ENCODE assay signal across 8 cellular contexts in the genomic region with DNA sequence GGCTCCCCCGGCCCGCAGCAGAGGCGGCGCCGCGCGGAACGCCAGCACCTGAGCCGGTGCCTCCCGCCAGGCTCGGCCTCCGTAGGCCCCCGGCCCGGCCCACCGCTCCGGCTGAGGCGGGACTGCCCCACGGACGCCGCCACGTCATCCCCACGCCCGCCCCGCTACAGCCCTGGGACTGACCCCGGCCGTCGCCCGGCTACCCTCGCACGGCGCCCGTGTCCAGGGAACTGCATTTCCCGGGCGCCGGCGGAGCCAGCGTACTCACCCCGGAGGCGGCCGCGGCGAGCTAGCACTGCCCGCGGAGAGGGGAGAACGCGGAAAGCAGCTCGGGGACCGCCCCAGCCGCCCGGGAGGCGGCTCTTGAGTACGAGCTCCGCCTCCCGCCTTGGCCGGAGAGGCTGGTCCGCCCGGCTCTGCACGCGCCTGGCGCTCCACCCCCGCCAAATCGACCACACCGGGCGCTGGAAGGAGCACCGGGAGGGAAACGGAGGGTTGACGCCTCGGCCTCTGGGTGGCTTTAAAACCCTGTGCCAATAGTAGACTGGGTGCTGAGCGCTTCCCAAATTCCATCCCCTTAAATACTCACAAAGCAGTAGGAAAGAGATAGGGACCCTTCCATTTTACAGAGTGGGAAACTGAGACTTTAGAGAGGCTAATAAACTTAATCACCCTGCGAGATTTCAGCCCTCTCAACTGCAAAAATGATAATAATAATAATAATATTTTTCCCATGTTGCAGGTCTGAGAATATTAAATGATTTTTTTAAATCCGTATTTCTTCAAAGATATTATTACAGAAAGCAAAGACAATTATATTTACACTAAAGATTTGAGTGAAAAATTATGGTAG. TPM values are rescaled to one million over a fixed set of nuclear protein-coding genes. Genes with fewer than 3 reads are reported as not detected.
A peak's percentile ranks its signal among the peaks of the same experiment; 100 is the strongest.
DNase-seq lines count a peak whose midpoint lies in the region; ATAC-seq and TF ChIP-seq lines count a peak whose summit lies in the region.

A gene with protein sequence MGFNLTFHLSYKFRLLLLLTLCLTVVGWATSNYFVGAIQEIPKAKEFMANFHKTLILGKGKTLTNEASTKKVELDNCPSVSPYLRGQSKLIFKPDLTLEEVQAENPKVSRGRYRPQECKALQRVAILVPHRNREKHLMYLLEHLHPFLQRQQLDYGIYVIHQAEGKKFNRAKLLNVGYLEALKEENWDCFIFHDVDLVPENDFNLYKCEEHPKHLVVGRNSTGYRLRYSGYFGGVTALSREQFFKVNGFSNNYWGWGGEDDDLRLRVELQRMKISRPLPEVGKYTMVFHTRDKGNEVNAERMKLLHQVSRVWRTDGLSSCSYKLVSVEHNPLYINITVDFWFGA (minus strand): TSS at position 297 of the 853 bp plus-strand sequence. CDS start 10,779 bp downstream, outside the sequence.

- H3K9me3 ChIP-seq in spleen, result no peaks in the 10 kb centered on the region

- H3K4me3 ChIP-seq in AG09309 (ENCODE audit: control insufficient read depth, low read depth, low read length) (peak within 1 kb of the TSS; percentile 80), spleen (peak within 1 kb of the TSS; percentile 68 to 89 (median 73))

- TF ChIP-seq POLR2A in spleen (IDR thresholded peaks at IDR 0.05), result peak; percentile 31 to 89 (median 47)

- H3K27ac ChIP-seq in caudate nucleus (ENCODE audit: low read depth, low read length) (peak within 1 kb of the TSS; percentile 82), spleen (peak within 1 kb of the TSS; percentile 92 to 96 (median 94))

- CTCF ChIA-PET in WTC11 (lab: Charles Lee), result interaction anchor here (0.6 to 2.2 kb wide), 55 partner anchors 8 to 502 kb away, joined by 3 to 28 read pairs (median 5); a partner anchor contains a TSS

- TF ChIP-seq CTCF in AG09309 (IDR thresholded peaks at IDR 0.05; ENCODE audit: control insufficient read depth, insufficient read depth, low read depth, low read length, missing control alignments) (no peak), WTC11 (IDR thresholded peaks at IDR 0.05) (no peak), spleen (IDR thresholded peaks at IDR 0.05 in 8 of 11, conservative IDR thresholded peaks at IDR 0.05 in 3 of 11) (peak in 1 of 11 experiments; percentile 6)

- peaks cover 5% of the 10 kb centered on the region; the same call in 1 of the 2 replicates for H3K9me3 Mint-ChIP-seq in WTC11

- ATAC-seq in GM18909 (IDR thresholded peaks at IDR 0.05; ENCODE audit: poor library complexity, unreplicated experiment) (peak; percentile 89), HG03139 (IDR thresholded peaks at IDR 0.05; ENCODE audit: unreplicated experiment) (peak; percentile 90), WTC11 (peak; percentile 94)

- WGBS in spleen, 5 donors, result 2 to 3% (median 3%) methylated on average over 45 to 71 of the region's 71 CpGs

- POLR2A ChIA-PET in WTC11 (lab: Charles Lee), result interaction anchor here (0.6 to 1.8 kb wide), 8 partner anchors 30 to 148 kb away, joined by 3 to 8 read pairs (median 4); a partner anchor contains a TSS

- H3K27me3 ChIP-seq in spleen (replicated peaks in 1 of 7), result no peaks in the 10 kb centered on the region

- no peaks in the 10 kb centered on the region for H3K27me3 Mint-ChIP-seq in WTC11 (ENCODE audit: low read depth)

- intact Hi-C loops in spleen (cut with DNase I; ENCODE audit: low total_unique reads), result loop anchor here (5.0 kb wide), 1 partner anchor 359 kb away; no protein-coding TSS in a partner anchor

- H3K4me1 ChIP-seq in spleen, result peaks cover 23 to 56% (median 44%) of the 10 kb centered on the region in 6 donors

- peak within 1 kb of the TSS; percentile 91 for H3K27ac Mint-ChIP-seq in WTC11

- peaks cover 13% of the 10 kb centered on the region for H3K4me1 Mint-ChIP-seq in WTC11

- H3K36me3 ChIP-seq in spleen, result peaks cover 0 to 12% (median under 1%) of the 10 kb centered on the region in 6 donors

- peak within 1 kb of the TSS; percentile 85 for H3K4me3 Mint-ChIP-seq in WTC11

- DNase-seq in AG09309 (ENCODE audit: low read depth), result peak; percentile 35
- DNase-seq in NCI-H2227 treated with DMSO at 0.1 percent for 48 hours (lab: John Stamatoyannopoulos, UW), result peak; percentile 57
- peak; percentile 90 for DNase-seq in WTC11 (ENCODE audit: low spot score)
- DNase-seq in caudate nucleus (lab: John Stamatoyannopoulos, UW), result peak in 58 of 61 donors; percentile 16 to 86 (median 65)
- peak; percentile 89 for DNase-seq in iris pigment epithelial cell (ENCODE audit: low read depth)
- peak; percentile 97 for DNase-seq in spleen

- peaks cover 15% of the 10 kb centered on the region for H3K36me3 Mint-ChIP-seq in WTC11

TF ChIP-seq in WTC11, 78 proteins besides CTCF, POLR2A, EP300 and RAD21 (continues in another document):
- TF ChIP-seq, protein P1, sequence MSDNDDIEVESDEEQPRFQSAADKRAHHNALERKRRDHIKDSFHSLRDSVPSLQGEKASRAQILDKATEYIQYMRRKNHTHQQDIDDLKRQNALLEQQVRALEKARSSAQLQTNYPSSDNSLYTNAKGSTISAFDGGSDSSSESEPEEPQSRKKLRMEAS (CRISPR knock-in tag; IDR thresholded peaks at IDR 0.05), result peak; percentile 95
- TF ChIP-seq CREB1 (CRISPR knock-in tag; IDR thresholded peaks at IDR 0.05) (peak; percentile 76), RELA (CRISPR knock-in tag; IDR thresholded peaks at IDR 0.05; ENCODE audit: borderline replicate concordance) (no peak), ESRRA (CRISPR knock-in tag; IDR thresholded peaks at IDR 0.05; ENCODE audit: borderline replicate concordance) (peak; percentile 42; the same call in 1 of the 2 replicates), TEAD1 (CRISPR knock-in tag; IDR thresholded peaks at IDR 0.05) (0 out of 2 replicates have a peak, but pooled peaks have one; percentile 36), ZBTB21 (CRISPR knock-in tag; IDR thresholded peaks at IDR 0.05; ENCODE audit: borderline replicate concordance) (no peak; the same call in 1 of the 2 replicates), HMGA2 (CRISPR knock-in tag; IDR thresholded peaks at IDR 0.05) (peak; percentile 71), GTF2I (CRISPR knock-in tag; conservative IDR thresholded peaks at IDR 0.05) (peak; percentile 82), ZNF416 (CRISPR knock-in tag; IDR thresholded peaks at IDR 0.05) (peak; percentile 31; the same call in 1 of the 2 replicates), NR3C1 (CRISPR knock-in tag; conservative IDR thresholded peaks at IDR 0.05; ENCODE audit: low read depth) (0 out of 2 replicates have a peak, but pooled peaks have one; percentile 71), SP1 (CRISPR knock-in tag; conservative IDR thresholded peaks at IDR 0.05) (0 out of 2 replicates have a peak, but pooled peaks have one; percentile 31), SOX15 (CRISPR knock-in tag; IDR thresholded peaks at IDR 0.05) (no peak), JAZF1 (CRISPR knock-in tag; IDR thresholded peaks at IDR 0.05) (no peak), TCF7 (CRISPR knock-in tag; IDR thresholded peaks at IDR 0.05; ENCODE audit: low read depth) (no peak), ELF4 (CRISPR knock-in tag; IDR thresholded peaks at IDR 0.05; ENCODE audit: low read depth) (peak; percentile 52; the same call in 1 of the 2 replicates)
- TF ChIP-seq, protein P2, sequence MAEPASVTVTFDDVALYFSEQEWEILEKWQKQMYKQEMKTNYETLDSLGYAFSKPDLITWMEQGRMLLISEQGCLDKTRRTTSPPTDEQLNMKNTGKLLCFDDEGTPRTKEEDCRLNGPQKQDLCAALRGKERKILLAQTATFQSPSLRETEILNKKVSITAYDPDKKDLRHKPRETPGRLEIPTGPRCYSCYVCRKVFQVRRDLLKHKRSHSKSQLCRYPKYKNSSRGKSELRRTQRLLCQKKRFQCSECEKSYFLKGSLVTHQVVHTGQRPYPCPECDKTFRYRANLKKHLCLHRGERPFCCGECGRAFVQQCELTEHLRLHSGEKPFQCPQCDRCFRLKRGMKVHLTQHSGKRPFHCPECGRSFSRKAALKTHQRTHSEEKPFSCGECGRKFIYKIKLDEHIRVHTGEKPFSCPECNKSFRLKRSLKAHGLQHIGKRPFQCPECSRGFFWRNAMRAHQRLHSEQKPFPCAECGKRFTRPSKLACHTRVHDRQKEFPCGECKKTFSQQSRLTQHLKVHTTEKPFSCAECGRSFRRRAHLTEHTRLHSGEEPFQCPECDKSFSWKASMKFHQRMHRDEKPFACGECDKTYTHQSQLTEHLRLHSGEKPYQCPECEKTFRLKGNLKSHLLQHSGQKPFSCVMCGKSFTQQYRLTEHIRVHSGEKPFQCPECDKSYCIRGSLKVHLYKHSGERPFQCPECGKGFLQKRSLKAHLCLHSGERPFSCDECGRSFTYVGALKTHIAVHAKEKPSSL (CRISPR knock-in tag; conservative IDR thresholded peaks at IDR 0.05), result no peak
- TF ChIP-seq, protein P3, sequence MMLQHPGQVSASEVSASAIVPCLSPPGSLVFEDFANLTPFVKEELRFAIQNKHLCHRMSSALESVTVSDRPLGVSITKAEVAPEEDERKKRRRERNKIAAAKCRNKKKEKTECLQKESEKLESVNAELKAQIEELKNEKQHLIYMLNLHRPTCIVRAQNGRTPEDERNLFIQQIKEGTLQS (CRISPR knock-in tag; conservative IDR thresholded peaks at IDR 0.05), result no peak
- TF ChIP-seq, protein P4, sequence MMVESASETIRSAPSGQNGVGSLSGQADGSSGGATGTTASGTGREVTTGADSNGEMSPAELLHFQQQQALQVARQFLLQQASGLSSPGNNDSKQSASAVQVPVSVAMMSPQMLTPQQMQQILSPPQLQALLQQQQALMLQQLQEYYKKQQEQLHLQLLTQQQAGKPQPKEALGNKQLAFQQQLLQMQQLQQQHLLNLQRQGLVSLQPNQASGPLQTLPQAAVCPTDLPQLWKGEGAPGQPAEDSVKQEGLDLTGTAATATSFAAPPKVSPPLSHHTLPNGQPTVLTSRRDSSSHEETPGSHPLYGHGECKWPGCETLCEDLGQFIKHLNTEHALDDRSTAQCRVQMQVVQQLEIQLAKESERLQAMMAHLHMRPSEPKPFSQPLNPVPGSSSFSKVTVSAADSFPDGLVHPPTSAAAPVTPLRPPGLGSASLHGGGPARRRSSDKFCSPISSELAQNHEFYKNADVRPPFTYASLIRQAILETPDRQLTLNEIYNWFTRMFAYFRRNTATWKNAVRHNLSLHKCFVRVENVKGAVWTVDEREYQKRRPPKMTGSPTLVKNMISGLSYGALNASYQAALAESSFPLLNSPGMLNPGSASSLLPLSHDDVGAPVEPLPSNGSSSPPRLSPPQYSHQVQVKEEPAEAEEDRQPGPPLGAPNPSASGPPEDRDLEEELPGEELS (CRISPR knock-in tag; IDR thresholded peaks at IDR 0.05), result peak; percentile 86
- TF ChIP-seq, protein P5, sequence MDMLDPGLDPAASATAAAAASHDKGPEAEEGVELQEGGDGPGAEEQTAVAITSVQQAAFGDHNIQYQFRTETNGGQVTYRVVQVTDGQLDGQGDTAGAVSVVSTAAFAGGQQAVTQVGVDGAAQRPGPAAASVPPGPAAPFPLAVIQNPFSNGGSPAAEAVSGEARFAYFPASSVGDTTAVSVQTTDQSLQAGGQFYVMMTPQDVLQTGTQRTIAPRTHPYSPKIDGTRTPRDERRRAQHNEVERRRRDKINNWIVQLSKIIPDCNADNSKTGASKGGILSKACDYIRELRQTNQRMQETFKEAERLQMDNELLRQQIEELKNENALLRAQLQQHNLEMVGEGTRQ (CRISPR knock-in tag; IDR thresholded peaks at IDR 0.05), result peak; percentile 3; the same call in 1 of the 2 replicates

RNA-seq across cellular contexts. Expression of the gene that starts here (rescaled TPM):
- total RNA-seq in WTC11 (2021) (32.0 to 37.7 TPM (median 32.9 TPM) in 3 replicates), spleen (10 to 100 TPM; 13.6 to 26.2 (median 15.4) TPM)
- 1 to 10 TPM; 7.6 to 8.2 (median 7.7) TPM for polyA plus RNA-seq in spleen

Comparison
In these comparisons a context has a peak if more than half of its experiments do, and no peak if none do; other contexts are left out.
1. Peak in every context shown above with its lines: DNase-seq, ATAC-seq, H3K4me3 ChIP-seq and H3K27ac ChIP-seq.
2. DNase-seq: peak in every context shown above with its lines; median percentile 97 in spleen; 90 in WTC11; 89 in iris pigment epithelial cell; 65 in caudate nucleus; 57 in NCI-H2227 treated with DMSO at 0.1 percent for 48 hours; 35 in AG09309.